In genomic region chr22:15784383-15785083, GRCh38 we compare ENCODE assay signal across 8 cellular contexts.
DNase-seq lines count a peak whose midpoint lies in the region; ATAC-seq and TF ChIP-seq lines count a peak whose summit lies in the region.
"Not testable (repeated sequence)": the region's sequence is repeated elsewhere in the genome, so short reads cannot be mapped to it uniquely, and the experiment has no call there.

No MANE protein-coding gene starts in this region.

- H3K27me3 Mint-ChIP-seq in T-helper 17 cell; natural killer cell (ENCODE audit: low read depth in 2 of 2): not testable (repeated sequence)

- not testable (repeated sequence) for H3K36me3 Mint-ChIP-seq in T-helper 17 cell (ENCODE audit: low read depth); natural killer cell

- not testable (repeated sequence) for H3K4me3 ChIP-seq in gastroesophageal sphincter

- ATAC-seq in GM18508 (IDR thresholded peaks at IDR 0.05; ENCODE audit: insufficient read depth, unreplicated experiment) (peak; percentile 85), GM21367 (IDR thresholded peaks at IDR 0.05; ENCODE audit: unreplicated experiment) (peak; percentile 55), HG03442 (IDR thresholded peaks at IDR 0.05; ENCODE audit: unreplicated experiment) (peak; percentile 73), T-helper 17 cell (peak; percentile 33), gastroesophageal sphincter (peak; percentile 28), left lobe of liver (peak; percentile 73), natural killer cell (peak; percentile 17 to 52 (median 42))
- ATAC-seq in stimulated activated naive CD8-positive, alpha-beta T cell treated with anti-CD3 and anti-CD28 coated beads, Interleukin-15, Interleukin-2, amounts not matched to agents 100 U/mL and 50 U/mL, for 24 hours: peak; percentile 28

- H3K27ac Mint-ChIP-seq in T-helper 17 cell, natural killer cell: not testable (repeated sequence)

- not testable (repeated sequence) for TF ChIP-seq EP300 in gastroesophageal sphincter (IDR thresholded peaks at IDR 0.05)

- not testable (repeated sequence) for DNase-seq in T-helper 17 cell; left lobe of liver (ENCODE audit: low spot score); natural killer cell; stimulated activated naive CD8-positive, alpha-beta T cell treated with anti-CD3 and anti-CD28 coated beads, Interleukin-15, Interleukin-2, amounts not matched to agents 100 U/mL and 50 U/mL, for 24 hours

- H3K27ac ChIP-seq in gastroesophageal sphincter: not testable (repeated sequence)

- TF ChIP-seq CTCF in gastroesophageal sphincter (IDR thresholded peaks at IDR 0.05); natural killer cell (IDR thresholded peaks at IDR 0.05): not testable (repeated sequence)

- H3K36me3 ChIP-seq in gastroesophageal sphincter: not testable (repeated sequence)

- H3K4me1 Mint-ChIP-seq in T-helper 17 cell, natural killer cell: not testable (repeated sequence)

- not testable (repeated sequence) for TF ChIP-seq POLR2A in gastroesophageal sphincter (IDR thresholded peaks at IDR 0.05)

- not testable (repeated sequence) for H3K9me3 Mint-ChIP-seq in natural killer cell

- not testable (repeated sequence) for H3K9me3 ChIP-seq in T-helper 17 cell (ENCODE audit: control insufficient read depth, low read length, poor library complexity, severe bottlenecking); gastroesophageal sphincter

- H3K27me3 ChIP-seq in gastroesophageal sphincter: not testable (repeated sequence)

- H3K4me3 Mint-ChIP-seq in T-helper 17 cell, natural killer cell: not testable (repeated sequence)

- intact Hi-C loops in natural killer cell (cut with micrococcal nuclease): not testable (repeated sequence)

- H3K4me1 ChIP-seq in gastroesophageal sphincter: not testable (repeated sequence)

- WGBS in gastroesophageal sphincter (ENCODE audit: low coverage in 1 of 2), 2 donors: no CpG with 5 or more reads among the region's 33 CpGs

Comparison
In these comparisons a context has a peak if more than half of its experiments do, and no peak if none do; other contexts are left out.
1. ATAC-seq: peak in every context shown above with its lines; median percentile 85 in GM18508; 73 in HG03442; 73 in left lobe of liver; 55 in GM21367; 42 in natural killer cell; 33 in T-helper 17 cell; 28 in gastroesophageal sphincter; 28 in stimulated activated naive CD8-positive, alpha-beta T cell treated with anti-CD3 and anti-CD28 coated beads, Interleukin-15, Interleukin-2, amounts not matched to agents 100 U/mL and 50 U/mL, for 24 hours.